1 cellular context compared by ENCODE assay signal in the genomic region with DNA sequence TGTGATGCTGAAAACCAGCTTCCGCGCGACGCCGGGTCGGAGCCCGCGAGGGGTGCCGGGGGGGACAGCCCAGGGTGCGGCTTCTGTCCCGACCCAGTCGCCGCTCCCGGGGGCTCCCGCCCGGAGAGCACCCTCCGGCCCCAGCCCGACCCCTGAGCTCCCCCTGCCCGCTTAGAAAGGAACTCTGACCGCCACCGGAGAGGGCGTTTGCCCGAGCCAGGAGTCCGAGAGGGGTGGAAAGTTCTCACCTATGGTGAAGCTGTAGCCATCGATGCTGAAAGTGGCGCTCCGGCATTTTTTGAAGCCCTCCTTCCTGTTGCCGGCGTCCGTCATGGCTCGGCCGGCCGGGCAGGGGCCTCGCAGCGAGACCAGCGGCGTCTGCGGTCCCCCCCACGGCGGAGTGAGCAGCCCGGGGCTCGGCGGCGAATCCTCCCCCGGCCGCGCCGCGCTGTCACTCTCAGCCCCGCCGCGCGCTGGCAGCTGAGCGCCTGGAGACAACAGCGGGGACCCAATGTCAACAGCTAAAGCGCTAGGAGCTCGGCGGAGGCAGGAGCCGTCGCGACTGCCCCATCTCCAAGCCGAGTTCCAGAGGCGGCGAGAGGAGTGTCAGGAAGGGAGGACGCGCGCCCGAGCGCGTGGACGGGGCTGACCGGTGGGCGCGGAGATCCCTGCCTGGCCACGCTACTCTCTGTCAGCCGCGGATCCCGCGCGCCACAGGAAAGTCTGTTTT.
A peak's percentile ranks its signal among the peaks of the same experiment; 100 is the strongest.
TF ChIP-seq lines count a peak whose summit lies in the region.

No MANE protein-coding gene starts in this region.

TF ChIP-seq in WTC11, 78 proteins besides CTCF, POLR2A, EP300 and RAD21 (continued from another document):
- TF ChIP-seq, protein P1, sequence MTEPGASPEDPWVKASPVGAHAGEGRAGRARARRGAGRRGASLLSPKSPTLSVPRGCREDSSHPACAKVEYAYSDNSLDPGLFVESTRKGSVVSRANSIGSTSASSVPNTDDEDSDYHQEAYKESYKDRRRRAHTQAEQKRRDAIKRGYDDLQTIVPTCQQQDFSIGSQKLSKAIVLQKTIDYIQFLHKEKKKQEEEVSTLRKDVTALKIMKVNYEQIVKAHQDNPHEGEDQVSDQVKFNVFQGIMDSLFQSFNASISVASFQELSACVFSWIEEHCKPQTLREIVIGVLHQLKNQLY (CRISPR knock-in tag; IDR thresholded peaks at IDR 0.05) = no peak
- 0 out of 2 replicates have a peak, but pooled peaks have one; percentile 31 for TF ChIP-seq ZNF232 (CRISPR knock-in tag; IDR thresholded peaks at IDR 0.05)
TF ChIP-seq in WTC11: peak in this region for 6.
